ENCODE assay signal across 8 cellular contexts in genomic region chr19:11535792-11536595, GRCh38. TPM values are rescaled to one million over a fixed set of nuclear protein-coding genes. Genes with fewer than 3 reads are reported as not detected.
DNase-seq lines count a peak whose midpoint lies in the region; ATAC-seq and TF ChIP-seq lines count a peak whose summit lies in the region.

No MANE protein-coding gene starts in this region.

- H3K4me1 ChIP-seq in OCI-LY3 (ENCODE audit: low read length) = peaks cover 19% of the 10 kb centered on the region
- H3K4me1 ChIP-seq in mucosa of descending colon (ENCODE audit: low read depth) = peaks cover 7% of the 10 kb centered on the region

- H3K79me2 ChIP-seq in OCI-LY3 (ENCODE audit: low read length) = no peaks in the 10 kb centered on the region

- DNase-seq in NCI-H187 (lab: John Stamatoyannopoulos, UW) = peak; percentile 19 to 35
- no peak for DNase-seq in NCI-H187 treated with DMSO at 0.1 percent for 48 hours (lab: John Stamatoyannopoulos, UW)
- peak; percentile 61 for DNase-seq in HL-60 (ENCODE audit: low read depth in 1 of 2, low spot score in 1 of 2)
- peak; percentile 80 for DNase-seq in activated T-cell treated with anti-CD3 and anti-CD28 coated beads for 24 hours (ENCODE audit: low read depth)
- peak; percentile 82 for DNase-seq in epithelial cell of esophagus (ENCODE audit: low read depth)
- peak; percentile 89 to 94 (median 92) for DNase-seq in mucosa of descending colon
- DNase-seq in stimulated activated CD8-positive, alpha-beta memory T cell treated with anti-CD3 and anti-CD28 coated beads, Interleukin-2, amount 100 ng/mL, for 1 hour (ENCODE audit: low read depth in 2 of 2) = peak; percentile 64 to 70

- TF ChIP-seq CTCF in HL-60 (IDR thresholded peaks at IDR 0.05; ENCODE audit: insufficient read depth, low read length) (peak; percentile 63), OCI-LY3 (IDR thresholded peaks at IDR 0.05; ENCODE audit: low read depth, low read length) (peak; percentile 87), epithelial cell of esophagus (IDR thresholded peaks at IDR 0.05; ENCODE audit: insufficient read depth, low read depth, low read length, missing control alignments) (peak; percentile 54), mucosa of descending colon (IDR thresholded peaks at IDR 0.05) (peak; percentile 82)

- H2AFZ ChIP-seq in OCI-LY3 (ENCODE audit: low read depth, low read length) = peak overlapping the region; percentile 82

- H3K9me3 ChIP-seq in OCI-LY3 (ENCODE audit: insufficient read depth, low read length) = no peaks in the 10 kb centered on the region
- H3K9me3 ChIP-seq in mucosa of descending colon = no peaks in the 10 kb centered on the region

- H3K36me3 ChIP-seq in OCI-LY3 (replicated peaks; ENCODE audit: low read depth, low read length) = no peaks in the 10 kb centered on the region
- H3K36me3 ChIP-seq in mucosa of descending colon (ENCODE audit: low read depth) = no peaks in the 10 kb centered on the region

- intact Hi-C loops in mucosa of descending colon (cut with DNase I, micrococcal nuclease) = no loop called here

- H3K27me3 ChIP-seq in HL-60 (ENCODE audit: insufficient read depth, poor library complexity, severe bottlenecking) (peaks cover 9% of the 10 kb centered on the region), OCI-LY3 (ENCODE audit: low read depth, low read length) (peaks cover 9% of the 10 kb centered on the region; the same call in 1 of the 2 replicates)

- peak overlapping the region; percentile 85 for H3K4me2 ChIP-seq in OCI-LY3 (ENCODE audit: low read length)

- no peaks in the 10 kb centered on the region for H4K20me1 ChIP-seq in OCI-LY3 (ENCODE audit: insufficient read depth, low read length)

- H3K27ac ChIP-seq in HL-60 (replicated peaks) (no peak overlapping the region), OCI-LY3 (ENCODE audit: low read length) (no peak overlapping the region)

- H3K4me3 ChIP-seq in HL-60 (replicated peaks; ENCODE audit: insufficient read depth, low read length) (peak overlapping the region; percentile 26), OCI-LY3 (ENCODE audit: low read length) (peak overlapping the region; percentile 79), epithelial cell of esophagus (ENCODE audit: low read length) (peak overlapping the region; percentile 18), mucosa of descending colon (no peak overlapping the region)

- ATAC-seq in mucosa of descending colon = peak; percentile 95

- H3K9ac ChIP-seq in OCI-LY3 (ENCODE audit: low read length) = peak overlapping the region; percentile 56

RNA-seq across cellular contexts. Expression of gene CNN1, which starts 2.7 kb away (rescaled TPM):
- 1,000 to 10,000 TPM in 1 of 3 donors, 10 to 100 TPM in 2; 19.3 to 1,130 (median 71.6) TPM for total RNA-seq in mucosa of descending colon

RNA-seq across cellular contexts. Expression of gene ECSIT, which starts 7.1 kb away (rescaled TPM):
- 10 to 100 TPM; 57.9 to 69.6 (median 59.1) TPM for total RNA-seq in mucosa of descending colon

RNA-seq across cellular contexts. Expression of gene ELOF1, which starts 23.0 kb away (rescaled TPM):
- 10 to 100 TPM; 33.7 to 47.4 (median 42.6) TPM for total RNA-seq in mucosa of descending colon

RNA-seq across cellular contexts. Expression of gene ZNF653, which starts 30.4 kb away (rescaled TPM):
- 10 to 100 TPM; 10.4 to 13.5 (median 10.9) TPM for total RNA-seq in mucosa of descending colon

RNA-seq across cellular contexts. Expression of gene ACP5, which starts 41.5 kb away (rescaled TPM):
- 10 to 100 TPM; 24.3 to 35.1 (median 24.9) TPM for total RNA-seq in mucosa of descending colon
